Comparison of ENCODE assay signal across 23 cellular contexts in genomic region chr7:112212516-112213036, GRCh38. TPM values are rescaled to one million over a fixed set of nuclear protein-coding genes. Genes with fewer than 3 reads are reported as not detected.
DNase-seq lines count a peak whose midpoint lies in the region; ATAC-seq and TF ChIP-seq lines count a peak whose summit lies in the region.
"Had no signal": no experiment of that assay in that cellular context is flagged by ENCODE, and none has a peak within 500 bp of the region (broad histone marks: within the 10 kb centered on the region; RNA-seq: fewer than 3 reads in every experiment).

No MANE protein-coding gene starts in this region.

- no peak overlapping the region for H3K27ac Mint-ChIP-seq in activated CD8-positive, alpha-beta memory T cell treated with anti-CD3 and anti-CD28 coated beads, Interleukin-2, amount 10 ng/mL, durations not matched to agents 7 days and 5 days
- H3K27ac Mint-ChIP-seq: activated B cell treated with CpG ODN at 0.5 μM for 24 hours; activated naive CD4-positive, alpha-beta T cell treated with anti-CD3 and anti-CD28 coated beads, Interleukin-2, amount 10 ng/mL, durations not matched to agents 7 days and 5 days; activated T-helper 1 cell treated with anti-CD3 and anti-CD28 coated beads, Interleukin-12 subunit alpha, Interleukin-12 subunit beta, Interleukin-2, Interleukin-4 antibody, amounts not matched to agents 30 ng/mL and 10 ng/mL and 1 ng/mL, durations not matched to agents 14 hours and 24 hours and 36 hours; GM23338; IgD-negative memory B cell had no signal

- CTCF ChIA-PET in HEK293 (lab: Yijun Ruan, JAX) = no interaction called here
- CTCF ChIA-PET in activated CD8-positive, alpha-beta memory T cell treated with anti-CD3 and anti-CD28 coated beads, Interleukin-2, amount 10 ng/mL, durations not matched to agents 7 days and 5 days (lab: Charles Lee) = no interaction called here

- H3K36me3 ChIP-seq in HEK293 (ENCODE audit: control insufficient read depth in 2 of 2, insufficient read depth in 1 of 2, low read length in 2 of 2) = no peaks in the 10 kb centered on the region
- H3K36me3 ChIP-seq: vagina had no signal

- H3K4me1 Mint-ChIP-seq in activated CD8-positive, alpha-beta memory T cell treated with anti-CD3 and anti-CD28 coated beads, Interleukin-2, amount 10 ng/mL, durations not matched to agents 7 days and 5 days = peaks cover 7% of the 10 kb centered on the region

- H3K27ac ChIP-seq in HEK293 (ENCODE audit: extremely low read depth, low read depth, low read length) = no peak overlapping the region
- no peak overlapping the region for H3K27ac ChIP-seq in caudate nucleus (ENCODE audit: low read depth, low read length)
- H3K27ac ChIP-seq: vagina had no signal

- H3K4me3 Mint-ChIP-seq in activated CD8-positive, alpha-beta memory T cell treated with anti-CD3 and anti-CD28 coated beads, Interleukin-2, amount 10 ng/mL, durations not matched to agents 7 days and 5 days = no peak overlapping the region
- H3K4me3 Mint-ChIP-seq: activated B cell treated with CpG ODN at 0.5 μM for 24 hours; activated naive CD4-positive, alpha-beta T cell treated with anti-CD3 and anti-CD28 coated beads, Interleukin-2, amount 10 ng/mL, durations not matched to agents 7 days and 5 days; activated T-helper 1 cell treated with anti-CD3 and anti-CD28 coated beads, Interleukin-12 subunit alpha, Interleukin-12 subunit beta, Interleukin-2, Interleukin-4 antibody, amounts not matched to agents 30 ng/mL and 10 ng/mL and 1 ng/mL, durations not matched to agents 14 hours and 24 hours and 36 hours; GM23338; IgD-negative memory B cell had no signal

- no peaks in the 10 kb centered on the region for H3K9me3 ChIP-seq in HEK293 (ENCODE audit: control insufficient read depth, insufficient read depth, low read depth, low read length)
- H3K9me3 ChIP-seq: vagina had no signal

- peaks cover 5% of the 10 kb centered on the region for H3K36me3 Mint-ChIP-seq in activated CD8-positive, alpha-beta memory T cell treated with anti-CD3 and anti-CD28 coated beads, Interleukin-2, amount 10 ng/mL, durations not matched to agents 7 days and 5 days

- POLR2A ChIA-PET in HEK293 (lab: Yijun Ruan, JAX) = no interaction called here

- H3K9me3 Mint-ChIP-seq in activated CD8-positive, alpha-beta memory T cell treated with anti-CD3 and anti-CD28 coated beads, Interleukin-2, amount 10 ng/mL, durations not matched to agents 7 days and 5 days (ENCODE audit: low read depth) = no peaks in the 10 kb centered on the region
- H3K9me3 Mint-ChIP-seq: activated B cell treated with CpG ODN at 0.5 μM for 24 hours; activated naive CD4-positive, alpha-beta T cell treated with anti-CD3 and anti-CD28 coated beads, Interleukin-2, amount 10 ng/mL, durations not matched to agents 7 days and 5 days; activated T-helper 1 cell treated with anti-CD3 and anti-CD28 coated beads, Interleukin-12 subunit alpha, Interleukin-12 subunit beta, Interleukin-2, Interleukin-4 antibody, amounts not matched to agents 30 ng/mL and 10 ng/mL and 1 ng/mL, durations not matched to agents 14 hours and 24 hours and 36 hours; GM23338; IgD-negative memory B cell had no signal

- DNase-seq in choroid plexus epithelial cell (ENCODE audit: low read depth) (peak; percentile 44), kidney tubule cell (ENCODE audit: low spot score) (peak; percentile 39), renal cortical epithelial cell (ENCODE audit: low read depth) (peak; percentile 73), caudate nucleus (lab: John Stamatoyannopoulos, UW) (no peak), COR-L47 (lab: John Stamatoyannopoulos, UW) (no peak), NCI-H146 treated with DMSO at 0.1 percent for 48 hours (lab: John Stamatoyannopoulos, UW; ENCODE audit: unreplicated experiment) (no peak)
- no peak for DNase-seq in activated CD8-positive, alpha-beta memory T cell treated with anti-CD3 and anti-CD28 coated beads, Interleukin-2, amount 10 ng/mL, durations not matched to agents 7 days and 5 days
- DNase-seq: activated B cell treated with CpG ODN at 0.5 μM for 24 hours; activated naive CD4-positive, alpha-beta T cell treated with anti-CD3 and anti-CD28 coated beads, Interleukin-2, amount 10 ng/mL, durations not matched to agents 7 days and 5 days; amygdala; dermis blood vessel endothelial cell; hypothalamus; NCI-H1092; NCI-H187 treated with DMSO at 0.1 percent for 48 hours; NCI-H526; SHP77 treated with DMSO at 0.1 percent for 48 hours; stimulated activated naive CD4-positive, alpha-beta T cell; T-helper 9 cell had no signal

- H3K4me3 ChIP-seq in HEK293 (ENCODE audit: low read depth, low read length) = no peak overlapping the region
- H3K4me3 ChIP-seq in choroid plexus epithelial cell (ENCODE audit: low read depth, low read length) = no peak overlapping the region
- H3K4me3 ChIP-seq: GM23338, vagina had no signal

- H3K27me3 Mint-ChIP-seq in activated CD8-positive, alpha-beta memory T cell treated with anti-CD3 and anti-CD28 coated beads, Interleukin-2, amount 10 ng/mL, durations not matched to agents 7 days and 5 days = no peaks in the 10 kb centered on the region
- H3K27me3 Mint-ChIP-seq: activated B cell treated with CpG ODN at 0.5 μM for 24 hours; activated naive CD4-positive, alpha-beta T cell treated with anti-CD3 and anti-CD28 coated beads, Interleukin-2, amount 10 ng/mL, durations not matched to agents 7 days and 5 days; IgD-negative memory B cell had no signal

- TF ChIP-seq CTCF in HEK293 (tag by site-specific recombination; IDR thresholded peaks at IDR 0.05) = no peak
- no peak for TF ChIP-seq CTCF in choroid plexus epithelial cell (conservative IDR thresholded peaks at IDR 0.05; ENCODE audit: low read depth, low read length)

- ATAC-seq in activated CD8-positive, alpha-beta memory T cell treated with anti-CD3 and anti-CD28 coated beads, Interleukin-2, amount 10 ng/mL, durations not matched to agents 7 days and 5 days = no peak
- ATAC-seq: GM23338 had no signal

- H3K4me1 ChIP-seq in HEK293 (ENCODE audit: control insufficient read depth, insufficient read depth, low read length) = peaks cover 2% of the 10 kb centered on the region; the same call in 1 of the 2 replicates

TF ChIP-seq in HEK293, 187 proteins besides CTCF, POLR2A, EP300 and RAD21:
- no peak for TF ChIP-seq ZNF677 (tag by site-specific recombination; IDR thresholded peaks at IDR 0.05)
- peak; percentile 41; the same call in 1 of the 2 replicates for TF ChIP-seq ZFHX2 (tag by site-specific recombination; conservative IDR thresholded peaks at IDR 0.05)
TF ChIP-seq in HEK293: peak in this region for 1.

RNA-seq across cellular contexts. Expression of gene ZNF277, which starts 6.1 kb away (rescaled TPM):
- 61.9 and 73.5 TPM in 2 replicates for total RNA-seq in renal cortical epithelial cell
- 10 to 100 TPM; 15.8 to 16.4 TPM for total RNA-seq in activated CD8-positive, alpha-beta memory T cell treated with anti-CD3 and anti-CD28 coated beads, Interleukin-2, amount 10 ng/mL, durations not matched to agents 7 days and 5 days

RNA-seq across cellular contexts. Expression of gene DOCK4, which starts 6.4 kb away (rescaled TPM):
- total RNA-seq in renal cortical epithelial cell = 24.5 and 50.4 TPM in 2 replicates
- under 1 TPM; 0.64 to 0.87 TPM for total RNA-seq in activated CD8-positive, alpha-beta memory T cell treated with anti-CD3 and anti-CD28 coated beads, Interleukin-2, amount 10 ng/mL, durations not matched to agents 7 days and 5 days

Comparison
In these comparisons a context has a peak if more than half of its experiments do, and no peak if none do; other contexts are left out.
1. DNase-seq: peak in choroid plexus epithelial cell (single experiment), kidney tubule cell (single experiment) and renal cortical epithelial cell (single experiment); none in caudate nucleus (0 of 61), COR-L47 (single experiment), NCI-H146 treated with DMSO at 0.1 percent for 48 hours (single experiment) and activated CD8-positive, alpha-beta memory T cell treated with anti-CD3 and anti-CD28 coated beads, Interleukin-2, amount 10 ng/mL, durations not matched to agents 7 days and 5 days (single experiment).
2. RNA of gene DOCK4, which starts 6.4 kb away (total RNA-seq): 24.5 to 50.4 TPM in renal cortical epithelial cell; 0.64 to 0.87 TPM in activated CD8-positive, alpha-beta memory T cell treated with anti-CD3 and anti-CD28 coated beads, Interleukin-2, amount 10 ng/mL, durations not matched to agents 7 days and 5 days; every median in the first group is over 10 times any median in the second.